22 cellular contexts compared by ENCODE assay signal in genomic region chr17:41397003-41397665, GRCh38. TPM values are rescaled to one million over a fixed set of nuclear protein-coding genes. Genes with fewer than 3 reads are reported as not detected.
"Had no signal": no experiment of that assay in that cellular context is flagged by ENCODE, and none has a peak within 500 bp of the region (broad histone marks: within the 10 kb centered on the region; RNA-seq: fewer than 3 reads in every experiment).

Gene KRT31, minus strand, starts transcription at chr17:41397608. Its CDS starts 69 bp downstream, at chr17:41397539.

- H3K4me3 ChIP-seq: body of pancreas, coronary artery, lower lobe of right lung, neural progenitor cell, pancreas had no signal

- H3K27ac Mint-ChIP-seq: activated CD8-positive, alpha-beta T cell treated with anti-CD3 and anti-CD28 coated beads, Interleukin-2, amount 10 ng/mL, durations not matched to agents 7 days and 5 days; activated naive CD8-positive, alpha-beta T cell treated with anti-CD3 and anti-CD28 coated beads for 36 hours; activated T-cell treated with anti-CD3 and anti-CD28 coated beads, Interleukin-2, amount 50 U/mL, for 72 hours; immature natural killer cell; neural progenitor cell; type B pancreatic cell; WTC11 had no signal

- H3K36me3 ChIP-seq: lower lobe of right lung, neural progenitor cell, pancreas had no signal

- H3K4me1 Mint-ChIP-seq: activated naive CD8-positive, alpha-beta T cell treated with anti-CD3 and anti-CD28 coated beads for 36 hours; immature natural killer cell; neural progenitor cell; WTC11 had no signal

- H2AFZ ChIP-seq: neural progenitor cell had no signal

- H3K27me3 ChIP-seq: body of pancreas, neural progenitor cell, pancreas had no signal

- H3K9ac ChIP-seq: neural progenitor cell had no signal

- DNase-seq: activated CD4-positive, alpha-beta T cell treated with anti-CD3 and anti-CD28 coated beads for 4 hours; activated CD8-positive, alpha-beta memory T cell treated with anti-CD3 and anti-CD28 coated beads, Interleukin-2, amount 50 U/mL, for 4 hours; activated CD8-positive, alpha-beta T cell treated with anti-CD3 and anti-CD28 coated beads, Interleukin-2, amount 10 ng/mL, durations not matched to agents 7 days and 5 days; activated naive CD8-positive, alpha-beta T cell treated with anti-CD3 and anti-CD28 coated beads for 36 hours; activated T-cell treated with anti-CD3 and anti-CD28 coated beads, Interleukin-2, amount 50 U/mL, for 72 hours; amygdala; body of pancreas; effector CD4-positive, alpha-beta T cell; foreskin melanocyte; head of caudate nucleus; immature natural killer cell; left cardiac atrium; lower lobe of right lung; pancreas; stimulated activated CD4-positive, alpha-beta T cell treated with anti-CD3 and anti-CD28 coated beads, Interleukin-15, amount 100 ng/mL, for 24 hours; stimulated activated CD4-positive, alpha-beta T cell treated with anti-CD3 and anti-CD28 coated beads, Interleukin-4, amount 100 ng/mL, for 24 hours; stimulated activated naive CD4-positive, alpha-beta T cell treated with Interleukin-2 at 50 U/mL for 16 hours; T-helper 2 cell had no signal

- H3K36me3 Mint-ChIP-seq: activated naive CD8-positive, alpha-beta T cell treated with anti-CD3 and anti-CD28 coated beads for 36 hours; immature natural killer cell; neural progenitor cell; type B pancreatic cell; WTC11 had no signal

- H3K4me3 Mint-ChIP-seq: activated CD8-positive, alpha-beta T cell treated with anti-CD3 and anti-CD28 coated beads, Interleukin-2, amount 10 ng/mL, durations not matched to agents 7 days and 5 days; activated naive CD8-positive, alpha-beta T cell treated with anti-CD3 and anti-CD28 coated beads for 36 hours; activated T-cell treated with anti-CD3 and anti-CD28 coated beads, Interleukin-2, amount 50 U/mL, for 72 hours; immature natural killer cell; neural progenitor cell; type B pancreatic cell; WTC11 had no signal

- H3K4me2 ChIP-seq: neural progenitor cell had no signal

- H3K9me3 ChIP-seq: body of pancreas, lower lobe of right lung, pancreas had no signal

- H3K4me1 ChIP-seq: body of pancreas, lower lobe of right lung, neural progenitor cell, pancreas had no signal

- H3K27ac ChIP-seq: body of pancreas, coronary artery, lower lobe of right lung, neural progenitor cell, pancreas had no signal

- H3K9me3 Mint-ChIP-seq: activated naive CD8-positive, alpha-beta T cell treated with anti-CD3 and anti-CD28 coated beads for 36 hours; activated T-cell treated with anti-CD3 and anti-CD28 coated beads, Interleukin-2, amount 50 U/mL, for 72 hours; immature natural killer cell; neural progenitor cell; type B pancreatic cell; WTC11 had no signal

- H3K27me3 Mint-ChIP-seq: activated naive CD8-positive, alpha-beta T cell treated with anti-CD3 and anti-CD28 coated beads for 36 hours; type B pancreatic cell had no signal

RNA-seq across cellular contexts. Expression of gene KRT31, which starts in this region (rescaled TPM):
- total RNA-seq: activated CD8-positive, alpha-beta T cell treated with anti-CD3 and anti-CD28 coated beads, Interleukin-2, amount 10 ng/mL, durations not matched to agents 7 days and 5 days; activated naive CD8-positive, alpha-beta T cell treated with anti-CD3 and anti-CD28 coated beads for 36 hours; activated T-cell treated with anti-CD3 and anti-CD28 coated beads, Interleukin-2, amount 50 U/mL, for 72 hours; body of pancreas; left cardiac atrium; lower lobe of right lung; pancreas; WTC11 had no signal
- polyA plus RNA-seq: immature natural killer cell, pancreas had no signal
